Comparison of ENCODE assay signal across 20 cellular contexts in genomic region chr3:38500688-38501417, GRCh38.
"Had no signal": no experiment of that assay in that cellular context is flagged by ENCODE, and none has a peak within 500 bp of the region (broad histone marks: within the 10 kb centered on the region; RNA-seq: fewer than 3 reads in every experiment).

No MANE protein-coding gene starts in this region.

- H3K4me3 Mint-ChIP-seq: activated CD4-positive, alpha-beta T cell treated with anti-CD3 and anti-CD28 coated beads, Interleukin-2, amount 10 ng/mL, durations not matched to agents 24 days and 14 days; activated CD8-positive, alpha-beta T cell treated with anti-CD3 and anti-CD28 coated beads for 36 hours; activated naive CD8-positive, alpha-beta T cell treated with anti-CD3 and anti-CD28 coated beads, Interleukin-2, amount 10 ng/mL, durations not matched to agents 7 days and 5 days; activated T-helper 17 cell treated with anti-CD3 and anti-CD28 coated beads, Interleukin-2, amount 50 U/mL, for 72 hours; nephron; stimulated activated effector memory CD8-positive, alpha-beta T cell treated with anti-CD3 and anti-CD28 coated beads, Interleukin-12 subunit alpha, Interleukin-12 subunit beta, amount 100 ng/mL, for 72 hours; type B pancreatic cell had no signal

- DNase-seq: activated CD4-positive, alpha-beta T cell treated with anti-CD3 and anti-CD28 coated beads, Interleukin-2, amount 10 ng/mL, durations not matched to agents 24 days and 14 days; activated CD8-positive, alpha-beta T cell treated with anti-CD3 and anti-CD28 coated beads for 36 hours; activated naive CD4-positive, alpha-beta T cell; activated naive CD8-positive, alpha-beta T cell treated with anti-CD3 and anti-CD28 coated beads, Interleukin-2, amount 10 ng/mL, durations not matched to agents 7 days and 5 days; activated T-cell treated with anti-CD3 and anti-CD28 coated beads, Interleukin-2, amount 50 U/mL, for 1 hour; body of pancreas; central memory CD4-positive, alpha-beta T cell; colonic mucosa; foreskin melanocyte; head of caudate nucleus; occipital lobe; posterior cingulate gyrus; stimulated activated CD4-positive, alpha-beta T cell treated with anti-CD3 and anti-CD28 coated beads, Interleukin-4, amount 100 ng/mL, for 24 hours; stomach; testis had no signal

- H3K4me2 ChIP-seq: smooth muscle cell had no signal

- H3K4me3 ChIP-seq: body of pancreas, colonic mucosa, smooth muscle cell, stomach, testis had no signal

- H3K36me3 ChIP-seq: colonic mucosa had no signal

- H3K27ac Mint-ChIP-seq: activated CD4-positive, alpha-beta T cell treated with anti-CD3 and anti-CD28 coated beads, Interleukin-2, amount 10 ng/mL, durations not matched to agents 24 days and 14 days; activated CD8-positive, alpha-beta T cell treated with anti-CD3 and anti-CD28 coated beads for 36 hours; activated naive CD8-positive, alpha-beta T cell treated with anti-CD3 and anti-CD28 coated beads, Interleukin-2, amount 10 ng/mL, durations not matched to agents 7 days and 5 days; activated T-helper 17 cell treated with anti-CD3 and anti-CD28 coated beads, Interleukin-2, amount 50 U/mL, for 72 hours; nephron; type B pancreatic cell had no signal

- H3K4me1 ChIP-seq: body of pancreas, colonic mucosa, testis had no signal

- H3K4me1 Mint-ChIP-seq: activated T-helper 17 cell treated with anti-CD3 and anti-CD28 coated beads, Interleukin-2, amount 50 U/mL, for 72 hours had no signal

- H3K9me3 ChIP-seq: body of pancreas, colonic mucosa, stomach, testis had no signal

- H3K27me3 Mint-ChIP-seq: activated CD4-positive, alpha-beta T cell treated with anti-CD3 and anti-CD28 coated beads, Interleukin-2, amount 10 ng/mL, durations not matched to agents 24 days and 14 days; activated CD8-positive, alpha-beta T cell treated with anti-CD3 and anti-CD28 coated beads for 36 hours; activated naive CD8-positive, alpha-beta T cell treated with anti-CD3 and anti-CD28 coated beads, Interleukin-2, amount 10 ng/mL, durations not matched to agents 7 days and 5 days; activated T-helper 17 cell treated with anti-CD3 and anti-CD28 coated beads, Interleukin-2, amount 50 U/mL, for 72 hours; type B pancreatic cell had no signal

- H3K27ac ChIP-seq: body of pancreas, colonic mucosa, stomach, testis had no signal

- H3K27me3 ChIP-seq: body of pancreas, colonic mucosa, stomach, testis had no signal

- H3K9me3 Mint-ChIP-seq: activated CD4-positive, alpha-beta T cell treated with anti-CD3 and anti-CD28 coated beads, Interleukin-2, amount 10 ng/mL, durations not matched to agents 24 days and 14 days; activated CD8-positive, alpha-beta T cell treated with anti-CD3 and anti-CD28 coated beads for 36 hours; activated naive CD8-positive, alpha-beta T cell treated with anti-CD3 and anti-CD28 coated beads, Interleukin-2, amount 10 ng/mL, durations not matched to agents 7 days and 5 days; activated T-helper 17 cell treated with anti-CD3 and anti-CD28 coated beads, Interleukin-2, amount 50 U/mL, for 72 hours; nephron; stimulated activated effector memory CD8-positive, alpha-beta T cell treated with anti-CD3 and anti-CD28 coated beads, Interleukin-12 subunit alpha, Interleukin-12 subunit beta, amount 100 ng/mL, for 72 hours; type B pancreatic cell had no signal
